Comparison of ENCODE assay signal across 18 cellular contexts in genomic region chr12:693937-694533, GRCh38. TPM values are rescaled to one million over a fixed set of nuclear protein-coding genes. Genes with fewer than 3 reads are reported as not detected.
"Had no signal": no experiment of that assay in that cellular context is flagged by ENCODE, and none has a peak within 500 bp of the region (broad histone marks: within the 10 kb centered on the region; RNA-seq: fewer than 3 reads in every experiment).

No MANE protein-coding gene starts in this region.

- ATAC-seq: activated CD8-positive, alpha-beta memory T cell treated with anti-CD3 and anti-CD28 coated beads, Interleukin-2, amount 10 ng/mL, durations not matched to agents 7 days and 5 days; naive thymus-derived CD8-positive, alpha-beta T cell had no signal

- H3K27ac ChIP-seq: adrenal gland, cardiac muscle cell, colonic mucosa, esophagus muscularis mucosa, hepatocyte, right atrium auricular region, transverse colon, vagina, WERI-Rb-1 had no signal

- DNase-seq: activated CD4-positive, alpha-beta T cell treated with anti-CD3 and anti-CD28 coated beads, Interleukin-2, amount 50 U/mL, for 48 hours; activated CD8-positive, alpha-beta memory T cell treated with anti-CD3 and anti-CD28 coated beads, Interleukin-2, amount 10 ng/mL, durations not matched to agents 7 days and 5 days; activated naive CD4-positive, alpha-beta T cell treated with anti-CD3 and anti-CD28 coated beads, Interleukin-2, amount 10 ng/mL, durations not matched to agents 7 days and 5 days; activated T-cell treated with anti-CD3 and anti-CD28 coated beads, Interleukin-2, amount 50 U/mL, for 1 hour; adrenal gland; colonic mucosa; islet precursor cell; naive thymus-derived CD8-positive, alpha-beta T cell; small intestine; stimulated activated CD4-positive, alpha-beta T cell treated with anti-CD3 and anti-CD28 coated beads, Interleukin-4, amount 100 ng/mL, for 24 hours; stimulated activated naive CD4-positive, alpha-beta T cell; transverse colon; WERI-Rb-1 had no signal

RNA-seq across cellular contexts. Expression of gene NINJ2, which starts 30.8 kb away (rescaled TPM):
- total RNA-seq: cardiac muscle cell had no signal
